Comparison of ENCODE assay signal across 27 cellular contexts in genomic region chr3:182523836-182524235, GRCh38.
"Had no signal": no experiment of that assay in that cellular context is flagged by ENCODE, and none has a peak within 500 bp of the region (broad histone marks: within the 10 kb centered on the region; RNA-seq: fewer than 3 reads in every experiment).

No MANE protein-coding gene starts in this region.

- H3K27me3 ChIP-seq: brain microvascular endothelial cell had no signal

- DNase-seq: activated CD4-positive, alpha-beta memory T cell treated with anti-CD3 and anti-CD28 coated beads, Interleukin-2, amount 10 ng/mL, durations not matched to agents 7 days and 5 days; activated CD4-positive, alpha-beta T cell treated with anti-CD3 and anti-CD28 coated beads for 36 hours; activated CD4-positive, alpha-beta T cell treated with anti-CD3 and anti-CD28 coated beads, Interleukin-2, amount 50 U/mL, for 1 hour; activated gamma-delta T cell; activated naive CD4-positive, alpha-beta T cell treated with anti-CD3 and anti-CD28 coated beads, Interleukin-2, amount 10 ng/mL, durations not matched to agents 7 days and 5 days; activated naive CD8-positive, alpha-beta T cell treated with anti-CD3 and anti-CD28 coated beads for 36 hours; activated T-cell treated with anti-CD3 and anti-CD28 coated beads for 4 hours; activated T-cell treated with anti-CD3 and anti-CD28 coated beads, Interleukin-2, amount 50 U/mL, for 48 hours; brain microvascular endothelial cell; IMR-90; KG1; NCI-H1092; NCI-H1417; NCI-H1930; NCI-H2171; NCI-H226; NCI-H510A; NCI-H69; NK-92 treated with Interleukin-12 subunit alpha and Interleukin-12 subunit beta, amount 100 ng/mL, for 24 hours; OCI-M1; SHP77 treated with DMSO at 0.1 percent for 48 hours; T-cell; T-helper 2 cell; T1000; WERI-Rb-1 had no signal

- H3K4me3 Mint-ChIP-seq: activated CD4-positive, alpha-beta memory T cell treated with anti-CD3 and anti-CD28 coated beads, Interleukin-2, amount 10 ng/mL, durations not matched to agents 7 days and 5 days; activated CD4-positive, alpha-beta T cell treated with anti-CD3 and anti-CD28 coated beads for 36 hours; activated naive CD4-positive, alpha-beta T cell treated with anti-CD3 and anti-CD28 coated beads, Interleukin-2, amount 10 ng/mL, durations not matched to agents 7 days and 5 days; activated naive CD8-positive, alpha-beta T cell treated with anti-CD3 and anti-CD28 coated beads for 36 hours; activated T-helper 17 cell treated with anti-CD3 and anti-CD28 coated beads, Interleukin-2, amount 50 U/mL, for 72 hours; T-cell had no signal

- ATAC-seq: activated CD4-positive, alpha-beta T cell treated with anti-CD3 and anti-CD28 coated beads for 36 hours; activated T-helper 17 cell treated with anti-CD3 and anti-CD28 coated beads, Interleukin-2, amount 50 U/mL, for 72 hours; T-cell had no signal

- H3K36me3 Mint-ChIP-seq: activated naive CD4-positive, alpha-beta T cell treated with anti-CD3 and anti-CD28 coated beads, Interleukin-2, amount 10 ng/mL, durations not matched to agents 7 days and 5 days; activated naive CD8-positive, alpha-beta T cell treated with anti-CD3 and anti-CD28 coated beads for 36 hours; T-cell had no signal

- H3K9me3 Mint-ChIP-seq: activated CD4-positive, alpha-beta memory T cell treated with anti-CD3 and anti-CD28 coated beads, Interleukin-2, amount 10 ng/mL, durations not matched to agents 7 days and 5 days; activated naive CD4-positive, alpha-beta T cell treated with anti-CD3 and anti-CD28 coated beads, Interleukin-2, amount 10 ng/mL, durations not matched to agents 7 days and 5 days; activated T-helper 17 cell treated with anti-CD3 and anti-CD28 coated beads, Interleukin-2, amount 50 U/mL, for 72 hours had no signal

- H3K36me3 ChIP-seq: brain microvascular endothelial cell, WERI-Rb-1 had no signal

- H3K27ac ChIP-seq: brain microvascular endothelial cell, WERI-Rb-1 had no signal

- H3K27me3 Mint-ChIP-seq: activated CD4-positive, alpha-beta memory T cell treated with anti-CD3 and anti-CD28 coated beads, Interleukin-2, amount 10 ng/mL, durations not matched to agents 7 days and 5 days; activated naive CD4-positive, alpha-beta T cell treated with anti-CD3 and anti-CD28 coated beads, Interleukin-2, amount 10 ng/mL, durations not matched to agents 7 days and 5 days; activated naive CD8-positive, alpha-beta T cell treated with anti-CD3 and anti-CD28 coated beads for 36 hours; activated T-helper 17 cell treated with anti-CD3 and anti-CD28 coated beads, Interleukin-2, amount 50 U/mL, for 72 hours had no signal

- H3K27ac Mint-ChIP-seq: activated CD4-positive, alpha-beta memory T cell treated with anti-CD3 and anti-CD28 coated beads, Interleukin-2, amount 10 ng/mL, durations not matched to agents 7 days and 5 days; activated CD4-positive, alpha-beta T cell treated with anti-CD3 and anti-CD28 coated beads for 36 hours; activated naive CD4-positive, alpha-beta T cell treated with anti-CD3 and anti-CD28 coated beads, Interleukin-2, amount 10 ng/mL, durations not matched to agents 7 days and 5 days; activated naive CD8-positive, alpha-beta T cell treated with anti-CD3 and anti-CD28 coated beads for 36 hours; activated T-helper 17 cell treated with anti-CD3 and anti-CD28 coated beads, Interleukin-2, amount 50 U/mL, for 72 hours; T-cell had no signal

- H3K4me1 Mint-ChIP-seq: activated CD4-positive, alpha-beta memory T cell treated with anti-CD3 and anti-CD28 coated beads, Interleukin-2, amount 10 ng/mL, durations not matched to agents 7 days and 5 days; activated CD4-positive, alpha-beta T cell treated with anti-CD3 and anti-CD28 coated beads for 36 hours; activated naive CD4-positive, alpha-beta T cell treated with anti-CD3 and anti-CD28 coated beads, Interleukin-2, amount 10 ng/mL, durations not matched to agents 7 days and 5 days; activated naive CD8-positive, alpha-beta T cell treated with anti-CD3 and anti-CD28 coated beads for 36 hours; activated T-helper 17 cell treated with anti-CD3 and anti-CD28 coated beads, Interleukin-2, amount 50 U/mL, for 72 hours; T-cell had no signal

- FAIRE-seq: RCC 7860 had no signal
